8 cellular contexts compared by ENCODE assay signal in the genomic region with DNA sequence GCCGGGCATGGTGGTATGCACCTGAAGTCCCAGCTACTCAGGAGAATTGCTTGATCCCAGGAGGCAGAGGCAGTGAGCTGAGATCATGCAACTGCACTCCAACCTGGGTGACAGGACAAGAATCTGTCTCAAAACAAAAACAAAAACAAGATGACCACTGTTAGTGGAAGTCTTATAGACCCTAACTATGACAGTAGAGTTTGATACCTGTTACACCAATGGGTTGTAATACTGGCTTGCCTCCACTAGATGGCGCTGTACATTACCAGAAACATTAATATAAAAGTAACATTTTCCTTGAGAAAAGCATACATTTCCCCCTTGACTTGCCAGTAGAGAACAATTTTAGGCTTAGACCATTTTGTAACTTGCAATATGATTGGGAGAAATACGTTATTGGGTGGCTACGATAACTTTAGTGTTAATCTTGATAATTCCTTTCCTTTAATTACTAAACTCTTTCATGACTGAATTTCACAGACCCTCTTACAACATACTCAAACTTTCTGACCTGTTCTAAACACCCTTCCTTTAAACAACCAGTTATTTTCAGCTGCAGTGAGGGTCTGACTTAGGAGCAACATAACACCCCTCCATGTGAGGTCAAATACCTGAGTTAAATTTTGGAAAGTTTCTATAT. TPM values are rescaled to one million over a fixed set of nuclear protein-coding genes. Genes with fewer than 3 reads are reported as not detected.
DNase-seq lines count a peak whose midpoint lies in the region; ATAC-seq, FAIRE-seq and TF ChIP-seq lines count a peak whose summit lies in the region.

No MANE protein-coding gene starts in this region.

- in situ Hi-C loops in gastrocnemius medialis (cut with MboI; ENCODE audit: low sequenced_read_pairs in 4 of 4), result loop anchor here in 3 of 4 donors (10.0 to 25.0 kb wide), 2 partner anchors 221 to 234 kb away; no protein-coding TSS in a partner anchor

- no peak overlapping the region for H3K4me2 ChIP-seq in A549

- TF ChIP-seq CTCF in A549 (IDR thresholded peaks at IDR 0.05) (peak; percentile 59), GM12864 (IDR thresholded peaks at IDR 0.05; ENCODE audit: low read depth, low read length, missing control alignments) (peak; percentile 80), fibroblast of villous mesenchyme (IDR thresholded peaks at IDR 0.05; ENCODE audit: insufficient read depth, low read depth, low read length) (peak; percentile 77), gastrocnemius medialis (IDR thresholded peaks at IDR 0.05 in 4 of 5, conservative IDR thresholded peaks at IDR 0.05 in 1 of 5) (peak; percentile 65 to 86 (median 76))

- TF ChIP-seq RAD21 in A549 (conservative IDR thresholded peaks at IDR 0.05 in 1 of 2, IDR thresholded peaks at IDR 0.05 in 1 of 2), result peak; percentile 29 to 37; a peak in 1 of 5 replicates

- peak; percentile 68 for FAIRE-seq in A549 (lab: Jason Lieb, UNC)

- no peak for TF ChIP-seq EP300 in A549 (IDR thresholded peaks at IDR 0.05)

- H3K4me3 Mint-ChIP-seq in activated CD8-positive, alpha-beta T cell treated with anti-CD3 and anti-CD28 coated beads, Interleukin-2, amount 10 ng/mL, durations not matched to agents 7 days and 5 days, result no peak overlapping the region

- H3K27ac Mint-ChIP-seq in activated CD8-positive, alpha-beta T cell treated with anti-CD3 and anti-CD28 coated beads, Interleukin-2, amount 10 ng/mL, durations not matched to agents 7 days and 5 days, result no peak overlapping the region

- POLR2A ChIA-PET in A549 (lab: Yijun Ruan, JAX), result no interaction called here
- POLR2A ChIA-PET in activated CD8-positive, alpha-beta T cell treated with anti-CD3 and anti-CD28 coated beads, Interleukin-2, amount 10 ng/mL, durations not matched to agents 7 days and 5 days (lab: Charles Lee), result no interaction called here

- 34% methylated on average over 4 of the region's 4 CpGs for WGBS in A549 (ENCODE audit: missing lambda C conversion rate)

- no peaks in the 10 kb centered on the region for H3K27me3 Mint-ChIP-seq in activated CD8-positive, alpha-beta T cell treated with anti-CD3 and anti-CD28 coated beads, Interleukin-2, amount 10 ng/mL, durations not matched to agents 7 days and 5 days (ENCODE audit: low read depth)

- peaks cover 7% of the 10 kb centered on the region; the same call in 1 of the 3 replicates for H3K9me3 ChIP-seq in A549
- H3K9me3 ChIP-seq in gastrocnemius medialis, result no peaks in the 10 kb centered on the region

- TF ChIP-seq POLR2A in A549 (IDR thresholded peaks at IDR 0.05; ENCODE audit: low read length), result no peak
- TF ChIP-seq POLR2A in gastrocnemius medialis (IDR thresholded peaks at IDR 0.05), result no peak

- no peaks in the 10 kb centered on the region for H3K36me3 Mint-ChIP-seq in activated CD8-positive, alpha-beta T cell treated with anti-CD3 and anti-CD28 coated beads, Interleukin-2, amount 10 ng/mL, durations not matched to agents 7 days and 5 days (ENCODE audit: low read depth)

- H3K4me3 ChIP-seq in A549 (no peak overlapping the region), GM12864 (ENCODE audit: low read depth, low read length) (no peak overlapping the region), fibroblast of villous mesenchyme (ENCODE audit: low read depth, low read length) (no peak overlapping the region), gastrocnemius medialis (no peak overlapping the region)

- no peaks in the 10 kb centered on the region for H3K4me1 Mint-ChIP-seq in activated CD8-positive, alpha-beta T cell treated with anti-CD3 and anti-CD28 coated beads, Interleukin-2, amount 10 ng/mL, durations not matched to agents 7 days and 5 days (ENCODE audit: low read depth)

- no peaks in the 10 kb centered on the region for H3K27me3 ChIP-seq in gastrocnemius medialis

- CTCF ChIA-PET in A549 (lab: Yijun Ruan, JAX), result interaction anchor here (0.7 to 1.2 kb wide), 3 partner anchors 11 to 193 kb away, joined by 3 read pairs; no protein-coding TSS in a partner anchor
- CTCF ChIA-PET in activated CD8-positive, alpha-beta T cell treated with anti-CD3 and anti-CD28 coated beads, Interleukin-2, amount 10 ng/mL, durations not matched to agents 7 days and 5 days (lab: Charles Lee), result interaction anchor here (0.6 to 1.5 kb wide), 9 partner anchors 9 to 236 kb away, joined by 3 to 7 read pairs (median 4); no protein-coding TSS in a partner anchor

- H3K36me3 ChIP-seq in gastrocnemius medialis, result no peaks in the 10 kb centered on the region

- intact Hi-C loops in gastrocnemius medialis (cut with DNase I; ENCODE audit: low total_unique reads), result loop anchor here (2.0 to 5.0 kb wide), 2 partner anchors 78 to 236 kb away; no protein-coding TSS in a partner anchor

- no peak overlapping the region for H3K27ac ChIP-seq in A549
- H3K27ac ChIP-seq in gastrocnemius medialis, result no peak overlapping the region

- ATAC-seq in A549 (no peak), gastrocnemius medialis (no peak), GM18498 (IDR thresholded peaks at IDR 0.05; ENCODE audit: unreplicated experiment) (no peak), GM21737 (IDR thresholded peaks at IDR 0.05; ENCODE audit: unreplicated experiment) (no peak)
- no peak for ATAC-seq in activated CD8-positive, alpha-beta T cell treated with anti-CD3 and anti-CD28 coated beads, Interleukin-2, amount 10 ng/mL, durations not matched to agents 7 days and 5 days

- peak in 1 of 2 experiments; percentile 27 for DNase-seq in A549 (ENCODE audit: low read depth in 1 of 2, low spot score in 1 of 2)
- DNase-seq in GM12864 (ENCODE audit: low read depth), result peak; percentile 26
- peak; percentile 6 for DNase-seq in NCI-H2196 treated with DMSO at 0.1 percent for 48 hours (lab: John Stamatoyannopoulos, UW; ENCODE audit: unreplicated experiment)
- DNase-seq in activated CD8-positive, alpha-beta T cell treated with anti-CD3 and anti-CD28 coated beads, Interleukin-2, amount 10 ng/mL, durations not matched to agents 7 days and 5 days, result peak; percentile 72
- DNase-seq in fibroblast of villous mesenchyme (ENCODE audit: low read depth), result peak; percentile 46
- DNase-seq in gastrocnemius medialis, result no peak

- H3K9me3 Mint-ChIP-seq in activated CD8-positive, alpha-beta T cell treated with anti-CD3 and anti-CD28 coated beads, Interleukin-2, amount 10 ng/mL, durations not matched to agents 7 days and 5 days (ENCODE audit: insufficient read depth), result no peaks in the 10 kb centered on the region

- H3K4me1 ChIP-seq in A549 (no peaks in the 10 kb centered on the region), gastrocnemius medialis (peaks cover 5 to 7% of the 10 kb centered on the region in 2 donors)

TF ChIP-seq in A549, 52 proteins besides CTCF, POLR2A, EP300 and RAD21:
- TF ChIP-seq SMC3 (IDR thresholded peaks at IDR 0.05), result peak; percentile 39; the same call in 2 of the 3 replicates
- TF ChIP-seq NR3C1 (IDR thresholded peaks at IDR 0.05), result no peak

RNA-seq across cellular contexts. Expression of a gene that starts 19.5 kb away (rescaled TPM):
- polyA plus RNA-seq in A549 (2011; rRNA removed) (0.07 TPM in 1 of 2 replicates, not detected in the other), A549 (2017; fragmentation: RNase III; extraction: RNeasy Plus Mini Kit Qiagen cat#74134 plus additional on column Dnase treatment) (0.10 to 0.24 TPM (median 0.12 TPM) in 3 replicates)
- polyA plus RNA-seq in A549 (2012; cell fraction: cytosol; rRNA removed), result not detected in 2 replicates
- polyA plus RNA-seq in A549 (2012; cell fraction: nucleus; rRNA removed), result 0.06 TPM in 1 of 2 replicates, not detected in the other
- not detected in 2 replicates for polyA minus RNA-seq in A549 (2011; rRNA and poly(A)+ RNA removed)
- not detected for total RNA-seq in activated CD8-positive, alpha-beta T cell treated with anti-CD3 and anti-CD28 coated beads, Interleukin-2, amount 10 ng/mL, durations not matched to agents 7 days and 5 days
- total RNA-seq in fibroblast of villous mesenchyme (under 0.01 TPM in 1 of 2 replicates, not detected in the other), gastrocnemius medialis (not detected)

RNA-seq across cellular contexts. Expression of a gene that starts 56.8 kb away (rescaled TPM):
- polyA plus RNA-seq in A549 (2011; rRNA removed) (12.8 TPM in 2 replicates), A549 (2017; fragmentation: RNase III; extraction: RNeasy Plus Mini Kit Qiagen cat#74134 plus additional on column Dnase treatment) (6.3 to 7.1 TPM (median 6.7 TPM) in 3 replicates)
- polyA plus RNA-seq in A549 (2012; cell fraction: cytosol; rRNA removed), result 1.9 and 2.0 TPM in 2 replicates
- polyA plus RNA-seq in A549 (2012; cell fraction: nucleus; rRNA removed), result 1.2 and 1.8 TPM in 2 replicates
- 5.6 and 7.0 TPM in 2 replicates for polyA minus RNA-seq in A549 (2011; rRNA and poly(A)+ RNA removed)
- total RNA-seq in activated CD8-positive, alpha-beta T cell treated with anti-CD3 and anti-CD28 coated beads, Interleukin-2, amount 10 ng/mL, durations not matched to agents 7 days and 5 days, result 1 to 10 TPM; 1.0 to 1.3 TPM
- total RNA-seq in fibroblast of villous mesenchyme (2.9 and 8.6 TPM in 2 replicates), gastrocnemius medialis (1 to 10 TPM in 3 of 4 donors, under 1 TPM in 1; 0.85 to 2.9 (median 1.9) TPM)

Comparison
In these comparisons a context has a peak if more than half of its experiments do, and no peak if none do; other contexts are left out.
1. DNase-seq: peak in GM12864 (single experiment), NCI-H2196 treated with DMSO at 0.1 percent for 48 hours (single experiment), activated CD8-positive, alpha-beta T cell treated with anti-CD3 and anti-CD28 coated beads, Interleukin-2, amount 10 ng/mL, durations not matched to agents 7 days and 5 days (single experiment) and fibroblast of villous mesenchyme (single experiment); none in gastrocnemius medialis (0 of 2).
2. Peak in every context shown above with its lines, with median percentiles within 50 percentile points of each other: CTCF ChIP-seq.